ENCODE assay signal across 2 cellular contexts in genomic region chr1:56561227-56562019, GRCh38.
TF ChIP-seq lines count a peak whose summit lies in the region.

No MANE protein-coding gene starts in this region.

TF ChIP-seq in GM12878, 131 proteins besides CTCF, POLR2A, EP300 and RAD21:
- TF ChIP-seq ZNF384 (IDR thresholded peaks at IDR 0.05; ENCODE audit: borderline replicate concordance, low read depth, low read length) (0 out of 2 replicates have a peak, but pooled peaks have one; percentile 38), ATF7 (IDR thresholded peaks at IDR 0.05; ENCODE audit: low read depth) (peak; percentile 48), BRCA1 (IDR thresholded peaks at IDR 0.05; ENCODE audit: low read depth, low read length) (no peak), MTA2 (IDR thresholded peaks at IDR 0.05; ENCODE audit: low read depth) (peak; percentile 42; the same call in 1 of the 2 replicates), CREM (IDR thresholded peaks at IDR 0.05; ENCODE audit: low read depth) (no peak), BHLHE40 (IDR thresholded peaks at IDR 0.05; ENCODE audit: borderline replicate concordance in 1 of 2, low read depth in 2 of 2, low read length in 1 of 2) (peak in 1 of 2 experiments; percentile 34; a peak in 1 of 4 replicates), TCF12 (IDR thresholded peaks at IDR 0.05; ENCODE audit: low read depth, low read length) (no peak), RELB (IDR thresholded peaks at IDR 0.05; ENCODE audit: low read depth) (peak; percentile 65), BACH1 (IDR thresholded peaks at IDR 0.05; ENCODE audit: borderline replicate concordance) (no peak), CHD4 (IDR thresholded peaks at IDR 0.05) (no peak), RCOR1 (conservative IDR thresholded peaks at IDR 0.05; ENCODE audit: low read depth, low read length) (no peak), JUND (IDR thresholded peaks at IDR 0.05; ENCODE audit: low read depth, low read length) (no peak), NR2F1 (conservative IDR thresholded peaks at IDR 0.05) (0 out of 2 replicates have a peak, but pooled peaks have one; percentile 37), MLLT1 (IDR thresholded peaks at IDR 0.05) (peak; percentile 73)
TF ChIP-seq in GM12878: peak in this region for 7.

TF ChIP-seq in liver, 16 proteins besides CTCF, POLR2A, EP300 and RAD21:
- TF ChIP-seq JUND (IDR thresholded peaks at IDR 0.05) (peak in 1 of 2 donors; percentile 12), RXRA (IDR thresholded peaks at IDR 0.05) (peak; percentile 37 to 69), EGR1 (IDR thresholded peaks at IDR 0.05; ENCODE audit: low read depth in 2 of 2) (no peak)
